23 cellular contexts compared by ENCODE assay signal in the genomic region with DNA sequence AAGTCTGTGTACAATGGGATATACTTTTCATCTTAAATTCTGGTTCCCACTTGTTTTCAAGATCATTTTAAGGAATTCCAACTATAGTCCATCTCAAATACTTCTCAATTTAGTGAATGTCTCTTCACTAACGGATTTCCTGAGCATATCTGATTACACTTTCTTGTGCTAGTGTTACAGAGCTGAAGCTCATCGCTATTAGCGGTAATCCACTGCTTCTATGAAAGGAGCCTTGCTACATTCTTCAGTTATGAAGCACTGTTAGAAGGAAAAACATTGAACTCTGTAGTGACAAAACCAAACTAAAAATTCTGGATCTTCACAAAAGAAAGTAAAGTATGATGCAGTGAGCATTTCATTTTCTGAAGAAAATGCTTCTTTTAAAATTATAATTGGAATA.
A peak's percentile ranks its signal among the peaks of the same experiment; 100 is the strongest.
DNase-seq lines count a peak whose midpoint lies in the region; ATAC-seq and TF ChIP-seq lines count a peak whose summit lies in the region.
"Had no signal": no experiment of that assay in that cellular context is flagged by ENCODE, and none has a peak within 500 bp of the region (broad histone marks: within the 10 kb centered on the region; RNA-seq: fewer than 3 reads in every experiment).

No MANE protein-coding gene starts in this region.

- no peak for ATAC-seq in GM18520 (IDR thresholded peaks at IDR 0.05; ENCODE audit: unreplicated experiment)
- ATAC-seq in GM21786 (IDR thresholded peaks at IDR 0.05; ENCODE audit: unreplicated experiment), result no peak

- DNase-seq in EH (ENCODE audit: low read depth), result peak; percentile 34
- DNase-seq in amniotic epithelial cell (ENCODE audit: low read depth), result peak; percentile 13
- peak; percentile 74 for DNase-seq in choroid plexus epithelial cell (ENCODE audit: low read depth)
- DNase-seq in myocyte (ENCODE audit: low read depth), result peak; percentile 55
- DNase-seq in DMS53 (lab: John Stamatoyannopoulos, UW), result no peak
- no peak for DNase-seq in activated CD8-positive, alpha-beta memory T cell treated with anti-CD3 and anti-CD28 coated beads, Interleukin-2, amount 50 U/mL, for 4 hours
- DNase-seq: 8988T; CD4-positive, CD25-positive, alpha-beta regulatory T cell; COR-L47; DMS 273 treated with DMSO at 0.1 percent for 48 hours; GF-D8; Karpas-422; MM.1S; NCI-H1092; NCI-H1694; NCI-H2081 treated with DMSO at 0.1 percent for 48 hours; NCI-H2227 treated with DMSO at 0.1 percent for 48 hours; NCI-H510A treated with DMSO at 0.1 percent for 48 hours; NCI-H774; SHP77 had no signal

- TF ChIP-seq CTCF in choroid plexus epithelial cell (conservative IDR thresholded peaks at IDR 0.05; ENCODE audit: low read depth, low read length), result no peak

- no peak overlapping the region for H3K4me3 ChIP-seq in choroid plexus epithelial cell (ENCODE audit: low read depth, low read length)
- H3K4me3 ChIP-seq: SK-N-MC had no signal

Comparison
In these comparisons a context has a peak if more than half of its experiments do, and no peak if none do; other contexts are left out.
1. DNase-seq: peak in EH (single experiment), amniotic epithelial cell (single experiment), choroid plexus epithelial cell (single experiment) and myocyte (single experiment); none in DMS53 (single experiment) and activated CD8-positive, alpha-beta memory T cell treated with anti-CD3 and anti-CD28 coated beads, Interleukin-2, amount 50 U/mL, for 4 hours (single experiment).